ENCODE assay signal across 8 cellular contexts in genomic region chr12:108803428-108804105, GRCh38. TPM values are rescaled to one million over a fixed set of nuclear protein-coding genes. Genes with fewer than 3 reads are reported as not detected.
DNase-seq lines count a peak whose midpoint lies in the region; ATAC-seq, FAIRE-seq and TF ChIP-seq lines count a peak whose summit lies in the region.

No MANE protein-coding gene starts in this region.

- H3K4me1 Mint-ChIP-seq in astrocyte (ENCODE audit: low read depth, unreplicated experiment), result peaks cover 65% of the 10 kb centered on the region

- H3K4me3 Mint-ChIP-seq in astrocyte (ENCODE audit: unreplicated experiment), result peak overlapping the region; percentile 70

- peak overlapping the region; percentile 97 for H3K27ac Mint-ChIP-seq in astrocyte (ENCODE audit: unreplicated experiment)

- H3K36me3 Mint-ChIP-seq in astrocyte (ENCODE audit: low read depth, unreplicated experiment), result peaks cover 21% of the 10 kb centered on the region

- H2AFZ ChIP-seq in GM23248, result no peak overlapping the region
- H2AFZ ChIP-seq in astrocyte (ENCODE audit: low read depth, low read length), result no peak overlapping the region

- no peaks in the 10 kb centered on the region for H3K9me3 Mint-ChIP-seq in astrocyte (ENCODE audit: unreplicated experiment)

- no peaks in the 10 kb centered on the region for H3K9me2 ChIP-seq in GM23248 (ENCODE audit: insufficient read depth)

- no peaks in the 10 kb centered on the region for H4K20me1 ChIP-seq in GM23248 (ENCODE audit: insufficient read depth)
- no peaks in the 10 kb centered on the region for H4K20me1 ChIP-seq in astrocyte (ENCODE audit: insufficient read depth, low read length)

- CTCF ChIA-PET in BJ (lab: Yijun Ruan, JAX), result interaction anchor here (0.7 to 5.6 kb wide), 46 partner anchors 9 to 241 kb away, joined by 3 to 108 read pairs (median 4); partner anchors contain the start of genes ISCU, SSH1 and TMEM119

- H3K4me3 ChIP-seq in BJ (ENCODE audit: low read depth, low read length) (no peak overlapping the region), GM23248 (peak overlapping the region; percentile 36; the same call in 1 of the 2 replicates), astrocyte (ENCODE audit: insufficient read depth, low read depth, low read length) (no peak overlapping the region), retinal pigment epithelial cell (ENCODE audit: low read length) (no peak overlapping the region)

- peaks cover 86% of the 10 kb centered on the region for H3F3A ChIP-seq in GM23248 (ENCODE audit: insufficient read depth)

- TF ChIP-seq CTCF in BJ (IDR thresholded peaks at IDR 0.05; ENCODE audit: insufficient read depth, low read depth, low read length) (peak; percentile 91), astrocyte (IDR thresholded peaks at IDR 0.05; ENCODE audit: insufficient read depth, low read depth, low read length) (peak; percentile 98), retinal pigment epithelial cell (conservative IDR thresholded peaks at IDR 0.05; ENCODE audit: low read depth, low read length) (peak; percentile 95)

- H3K9ac ChIP-seq in GM23248 (peak overlapping the region; percentile 88), astrocyte (ENCODE audit: low read length) (peak overlapping the region; percentile 85)

- DNase-seq in BJ (ENCODE audit: low read depth), result peak; percentile 73
- DNase-seq in GM23248, result peak; percentile 95
- peak; percentile 72 for DNase-seq in NCI-H187 treated with DMSO at 0.1 percent for 48 hours (lab: John Stamatoyannopoulos, UW)
- peak; percentile 55 for DNase-seq in T1000 (lab: John Stamatoyannopoulos, UW)
- DNase-seq in astrocyte (ENCODE audit: low read depth), result peak; percentile 86
- DNase-seq in hepatic stellate cell (ENCODE audit: low spot score), result peak; percentile 84
- peak; percentile 70 for DNase-seq in retinal pigment epithelial cell (ENCODE audit: low read depth)

- H3K4me1 ChIP-seq in GM23248 (ENCODE audit: insufficient read depth) (peaks cover 66% of the 10 kb centered on the region), astrocyte (ENCODE audit: insufficient read depth, low read length) (peaks cover 66% of the 10 kb centered on the region)

- in situ Hi-C loops in GM23248 (cut with MboI), result loop anchor here (10.0 kb wide), 2 partner anchors 139 to 239 kb away; partner anchors contain the start of genes ISCU and SART3

- H3K27ac ChIP-seq in GM23248 (peak overlapping the region; percentile 97), astrocyte (ENCODE audit: low read depth, low read length) (peak overlapping the region; percentile 96)

- H3K36me3 ChIP-seq in BJ (ENCODE audit: control insufficient read depth, insufficient read depth, low read length) (peaks cover 34% of the 10 kb centered on the region), GM23248 (ENCODE audit: low read depth) (peaks cover 38% of the 10 kb centered on the region), astrocyte (ENCODE audit: insufficient read depth, low read length) (peaks cover 57% of the 10 kb centered on the region)

- WGBS in GM23248 (ENCODE audit: low coverage in 1 of 2, low lambda C conversion rate in 2 of 2, missing lambda C conversion rate in 2 of 2), 2 experiments, result 1 to 2% methylated on average over 5 of the region's 5 CpGs

- no peaks in the 10 kb centered on the region for H3K9me3 ChIP-seq in GM23248 (ENCODE audit: low read depth)
- H3K9me3 ChIP-seq in astrocyte (ENCODE audit: insufficient read depth, low read depth, low read length), result no peaks in the 10 kb centered on the region

- H3K4me2 ChIP-seq in GM23248 (ENCODE audit: unreplicated experiment), result peak overlapping the region; percentile 65
- peak overlapping the region; percentile 57 for H3K4me2 ChIP-seq in astrocyte (ENCODE audit: low read length)

- peak; percentile 76 for FAIRE-seq in astrocyte (lab: Jason Lieb, UNC)

- H3K79me2 ChIP-seq in GM23248 (ENCODE audit: insufficient read depth) (peaks cover 42% of the 10 kb centered on the region), astrocyte (ENCODE audit: insufficient read depth, low read length) (peaks cover 27% of the 10 kb centered on the region)

- POLR2A ChIA-PET in BJ (lab: Charles Lee), result interaction anchor here (0.6 to 0.7 kb wide), 2 partner anchors 36 to 140 kb away, joined by 3 read pairs; no protein-coding TSS in a partner anchor

- no peak for ATAC-seq in GM21786 (IDR thresholded peaks at IDR 0.05; ENCODE audit: unreplicated experiment)

- no peaks in the 10 kb centered on the region for H3K27me3 Mint-ChIP-seq in astrocyte (ENCODE audit: low read depth, unreplicated experiment)

- no peaks in the 10 kb centered on the region for H3K27me3 ChIP-seq in BJ (ENCODE audit: control insufficient read depth, insufficient read depth, low read length)
- H3K27me3 ChIP-seq in GM23248 (replicated peaks; ENCODE audit: insufficient read depth), result no peaks in the 10 kb centered on the region
- no peaks in the 10 kb centered on the region for H3K27me3 ChIP-seq in astrocyte (ENCODE audit: insufficient read depth, low read length)

RNA-seq across cellular contexts. Expression of gene SSH1, which starts 53.8 kb away (rescaled TPM):
- polyA plus RNA-seq in BJ (2011; rRNA removed), result 40.6 and 52.3 TPM in 2 replicates
- polyA minus RNA-seq in BJ (2011; rRNA and poly(A)+ RNA removed), result 39.1 and 47.4 TPM in 2 replicates
- total RNA-seq in GM23248 (2014; rRNA removed; shearing (Covaris generic)), result 21.9 and 33.5 TPM in 2 replicates
- 44.0 and 49.0 TPM in 2 replicates for polyA plus RNA-seq in GM23248 (2016; fragmentation: Nextera tagmentation; extraction: Ambion mirVana)
- total RNA-seq in astrocyte, result 64.6 and 75.9 TPM in 2 replicates
